ENCODE assay signal across 19 cellular contexts in the genomic region with DNA sequence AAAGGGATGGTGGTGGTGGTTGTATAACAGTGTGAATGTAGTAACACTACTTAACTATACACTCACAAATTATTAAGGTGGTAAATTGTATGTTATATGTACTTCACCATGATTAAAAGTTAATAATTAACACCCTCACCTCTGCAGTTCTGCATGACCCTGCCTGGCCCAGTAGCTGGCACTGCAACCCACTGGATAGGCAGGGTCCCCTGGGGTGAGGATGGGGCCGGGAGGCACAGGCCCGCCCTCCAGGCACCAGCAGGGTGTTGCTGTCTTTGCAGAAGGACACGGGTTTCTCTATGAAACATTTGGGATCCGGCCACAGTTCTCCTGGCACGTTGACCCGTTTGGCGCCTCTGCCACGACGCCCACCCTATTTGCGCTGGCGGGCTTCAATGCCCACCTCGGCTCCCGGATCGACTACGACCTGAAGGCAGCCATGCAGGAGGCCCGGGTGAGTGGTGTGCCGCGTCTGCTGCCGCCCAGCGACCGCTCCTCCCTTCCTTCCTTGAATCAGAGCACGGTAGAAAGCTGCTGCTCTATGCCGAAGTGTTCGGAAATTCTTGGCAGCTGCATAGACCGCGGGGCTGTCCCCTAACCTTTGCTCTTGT. TPM values are rescaled to one million over a fixed set of nuclear protein-coding genes. Genes with fewer than 3 reads are reported as not detected.
DNase-seq lines count a peak whose midpoint lies in the region; ATAC-seq, FAIRE-seq and TF ChIP-seq lines count a peak whose summit lies in the region.
"Had no signal": no experiment of that assay in that cellular context is flagged by ENCODE, and none has a peak within 500 bp of the region (broad histone marks: within the 10 kb centered on the region; RNA-seq: fewer than 3 reads in every experiment).

No MANE protein-coding gene starts in this region.

- no peak overlapping the region for H2BK120ac ChIP-seq in H1 (replicated peaks; ENCODE audit: low read depth, low read length)

- 0 out of 4 replicates have a peak, but pooled peaks of 1 of the 2 experiments have one; percentile 13 for TF ChIP-seq CTCF in GM23338 (conservative IDR thresholded peaks at IDR 0.05; ENCODE audit: low read depth in 2 of 2)
- TF ChIP-seq CTCF in H1 (IDR thresholded peaks at IDR 0.05; ENCODE audit: control extremely low read depth in 1 of 3, insufficient read depth in 1 of 3, low read depth in 1 of 3, low read length in 3 of 3): no peak
- TF ChIP-seq CTCF in ascending aorta (IDR thresholded peaks at IDR 0.05): no peak

- no peak overlapping the region for H2BK20ac ChIP-seq in H1 (ENCODE audit: low read length)

- peak; percentile 61 for ATAC-seq in GM23338

- CTCF ChIA-PET in H1 (lab: Charles Lee; ENCODE audit: partially characterized antibody): interaction anchor here (0.9 to 1.0 kb wide), 2 partner anchors 10 to 185 kb away, joined by 3 read pairs; no protein-coding TSS in a partner anchor

- peaks cover 2 to 5% of the 10 kb centered on the region in 2 experiments for H3K9me3 ChIP-seq in H1 (ENCODE audit: insufficient read depth in 2 of 2, low read depth in 1 of 2, low read length in 1 of 2)
- H3K9me3 ChIP-seq in ascending aorta: no peaks in the 10 kb centered on the region

- H3K27me3 Mint-ChIP-seq in GM23338 (ENCODE audit: insufficient read depth, low read depth, poor library complexity): peaks cover 3% of the 10 kb centered on the region
- H3K27me3 Mint-ChIP-seq: CD4-positive, CD25-positive, alpha-beta regulatory T cell had no signal

- H3K36me3 Mint-ChIP-seq in GM23338 (ENCODE audit: low read depth): peaks cover 12% of the 10 kb centered on the region

- H3K9ac ChIP-seq in H1 (replicated peaks in 1 of 4; ENCODE audit: extremely low read depth in 1 of 4, low read depth in 3 of 4, low read length in 3 of 4): no peak overlapping the region
- H3K9ac ChIP-seq: BLaER1 treated with 17β-estradiol and CSF1 and Interleukin-3, amounts not matched to agents 10 nM and 100 nM had no signal

- H3K18ac ChIP-seq in H1 (ENCODE audit: extremely low read depth, low read length): no peak overlapping the region

- no peak overlapping the region for H2BK5ac ChIP-seq in H1 (ENCODE audit: low read depth, low read length)

- H3K14ac ChIP-seq in H1 (ENCODE audit: insufficient read length): no peak overlapping the region

- H3K9me2 ChIP-seq in GM23338 (ENCODE audit: insufficient read depth): no peaks in the 10 kb centered on the region

- no peaks in the 10 kb centered on the region for H3K23me2 ChIP-seq in H1 (ENCODE audit: low read depth, low read length)

- DNase-seq in NCI-H526 (lab: John Stamatoyannopoulos, UW) (peak; percentile 27 to 37), NCI-H526 treated with DMSO at 0.1 percent for 48 hours (lab: John Stamatoyannopoulos, UW) (no peak), GM23338 (ENCODE audit: low spot score) (no peak), H1 (ENCODE audit: low read depth in 1 of 2, low spot score in 2 of 2) (no peak), medulla oblongata (ENCODE audit: extremely low spot score) (no peak), ascending aorta (ENCODE audit: low spot score in 2 of 2) (no peak), middle frontal gyrus (ENCODE audit: extremely low spot score, low spot score) (no peak)
- DNase-seq: ACHN; Calu3; CD4-positive, CD25-positive, alpha-beta regulatory T cell; DMS 273 treated with DMSO at 0.1 percent for 48 hours; DMS79 treated with DMSO at 0.1 percent for 48 hours; EL; GDM1 had no signal

- peaks cover 14% of the 10 kb centered on the region for H3K9me3 Mint-ChIP-seq in GM23338
- H3K9me3 Mint-ChIP-seq: CD4-positive, CD25-positive, alpha-beta regulatory T cell had no signal

- no peak overlapping the region for H4K91ac ChIP-seq in H1 (replicated peaks; ENCODE audit: insufficient read length, low read length)

- no peak for FAIRE-seq in H1 (lab: Jason Lieb, UNC)
- FAIRE-seq: GM12892, GM19239, H54, HTR-8/SVneo had no signal

- H2BK15ac ChIP-seq in H1 (ENCODE audit: low read length): no peak overlapping the region

- H3K4me3 ChIP-seq in GM23338 (no peak overlapping the region), H1 (ENCODE audit: extremely low read depth in 1 of 4, insufficient read depth in 2 of 4, low read depth in 3 of 4, low read length in 4 of 4) (no peak overlapping the region), ascending aorta (no peak overlapping the region)
- H3K4me3 ChIP-seq: BLaER1 treated with 17β-estradiol and CSF1 and Interleukin-3, amounts not matched to agents 10 nM and 100 nM had no signal

- H3K27ac Mint-ChIP-seq in GM23338: no peak overlapping the region

- H3K4me1 ChIP-seq in GM23338 (ENCODE audit: insufficient read depth): no peaks in the 10 kb centered on the region
- H3K4me1 ChIP-seq in H1 (replicated peaks in 1 of 4; ENCODE audit: control insufficient read depth in 3 of 4, insufficient read depth in 4 of 4, low read length in 3 of 4): no peaks in the 10 kb centered on the region; a peak in 1 of 7 replicates
- no peaks in the 10 kb centered on the region for H3K4me1 ChIP-seq in ascending aorta

- H3K56ac ChIP-seq in H1 (replicated peaks; ENCODE audit: insufficient read length, low read depth, low read length): no peak overlapping the region

- H3K79me2 ChIP-seq in GM23338 (replicated peaks; ENCODE audit: insufficient read depth) (no peaks in the 10 kb centered on the region), H1 (ENCODE audit: control insufficient read depth in 1 of 2, insufficient read depth in 2 of 2, low read length in 2 of 2) (no peaks in the 10 kb centered on the region)

- H3K27ac ChIP-seq in GM23338 (ENCODE audit: low read depth) (no peak overlapping the region), H1 (ENCODE audit: low read depth, low read length) (no peak overlapping the region), ascending aorta (no peak overlapping the region)
- H3K27ac ChIP-seq: BLaER1 treated with 17β-estradiol and CSF1 and Interleukin-3, amounts not matched to agents 10 nM and 100 nM had no signal

- 78% methylated on average over 24 of the region's 26 CpGs; no CpG with 5 or more reads in 1 of the 2 experiments for WGBS in H1 (ENCODE audit: extremely low coverage in 1 of 2, insufficient coverage in 1 of 2, insufficient read length in 1 of 2, insufficient replicate concordance in 2 of 2, low coverage in 1 of 2, low lambda C conversion rate in 2 of 2, missing lambda C conversion rate in 1 of 2), 2 experiments

- intact Hi-C loops in ascending aorta (cut with DNase I): no loop called here

- no peak overlapping the region for H3K23ac ChIP-seq in H1 (ENCODE audit: insufficient read length)

- H4K5ac ChIP-seq in H1 (ENCODE audit: insufficient read length, low read depth, low read length): no peak overlapping the region

- H4K20me1 ChIP-seq in GM23338 (replicated peaks; ENCODE audit: insufficient read depth): no peaks in the 10 kb centered on the region
- no peaks in the 10 kb centered on the region for H4K20me1 ChIP-seq in H1 (replicated peaks in 1 of 2; ENCODE audit: control insufficient read depth in 1 of 2, insufficient read depth in 2 of 2, low read length in 2 of 2)

- no peaks in the 10 kb centered on the region for H3K79me1 ChIP-seq in H1 (ENCODE audit: low read depth, low read length)

- H2AFZ ChIP-seq in GM23338 (no peak overlapping the region), H1 (ENCODE audit: low read length) (no peak overlapping the region)

- H3K4ac ChIP-seq in H1 (replicated peaks; ENCODE audit: insufficient read length, low read depth, low read length): no peak overlapping the region

- H3K36me3 ChIP-seq in GM23338 (ENCODE audit: insufficient read depth) (no peaks in the 10 kb centered on the region), H1 (ENCODE audit: control insufficient read depth in 2 of 4, insufficient read depth in 4 of 4, low read length in 3 of 4) (no peaks in the 10 kb centered on the region), ascending aorta (peaks cover 25 to 76% of the 10 kb centered on the region in 2 donors)

- TF ChIP-seq POLR2A in H1 (IDR thresholded peaks at IDR 0.05; ENCODE audit: control extremely low read depth in 1 of 2, low read depth in 2 of 2, low read length in 2 of 2): no peak

- no peak for TF ChIP-seq EP300 in H1 (IDR thresholded peaks at IDR 0.05; ENCODE audit: borderline replicate concordance in 1 of 2, low read depth in 2 of 2, low read length in 2 of 2)

- no peaks in the 10 kb centered on the region for H3K27me3 ChIP-seq in GM23338 (ENCODE audit: insufficient read depth)
- H3K27me3 ChIP-seq in H1 (replicated peaks in 1 of 4; ENCODE audit: control insufficient read depth in 3 of 4, extremely low read depth in 1 of 4, insufficient read depth in 3 of 4, low read length in 3 of 4): no peaks in the 10 kb centered on the region
- H3K27me3 ChIP-seq in ascending aorta: no peaks in the 10 kb centered on the region
- H3K27me3 ChIP-seq: BLaER1 treated with 17β-estradiol and CSF1 and Interleukin-3, amounts not matched to agents 10 nM and 100 nM had no signal

- POLR2A ChIA-PET in H1 (lab: Charles Lee; ENCODE audit: partially characterized antibody): interaction anchor here (1.2 kb wide), 1 partner anchor 87 kb away, joined by 3 read pairs; a partner anchor contains a TSS

- no peak overlapping the region for H3K4me2 ChIP-seq in GM23338
- no peak overlapping the region for H3K4me2 ChIP-seq in H1 (ENCODE audit: insufficient read depth in 1 of 2, low read depth in 2 of 2, low read length in 2 of 2)
- H3K4me2 ChIP-seq: BLaER1 treated with 17β-estradiol and CSF1 and Interleukin-3, amounts not matched to agents 10 nM and 100 nM had no signal

- no peak overlapping the region for H3K4me3 Mint-ChIP-seq in GM23338
- H3K4me3 Mint-ChIP-seq: CD4-positive, CD25-positive, alpha-beta regulatory T cell had no signal

- no peaks in the 10 kb centered on the region for H3K4me1 Mint-ChIP-seq in GM23338

- H4K8ac ChIP-seq in H1 (ENCODE audit: extremely low read depth, insufficient read depth, low read length): peak overlapping the region; percentile 39; the same call in 1 of the 2 replicates

- TF ChIP-seq RAD21 in H1 (IDR thresholded peaks at IDR 0.05 in 1 of 2, conservative IDR thresholded peaks at IDR 0.05 in 1 of 2; ENCODE audit: low read depth in 2 of 2, low read length in 2 of 2): peak; percentile 26 to 51; a peak in 3 of 4 replicates

- H3F3A ChIP-seq in GM23338 (replicated peaks; ENCODE audit: low read depth): no peaks in the 10 kb centered on the region

- H2AK5ac ChIP-seq in H1 (ENCODE audit: low read depth, low read length): no peak overlapping the region

- H2BK12ac ChIP-seq in H1 (ENCODE audit: low read depth, low read length): no peak overlapping the region

RNA-seq across cellular contexts. Expression of gene MAN2B2, which starts 11.8 kb away (rescaled TPM):
- 6.9 and 7.1 TPM in 2 replicates for total RNA-seq in GM23338 (2014; rRNA removed; shearing (Covaris generic))
- 1.6 and 2.1 TPM in 2 replicates for polyA plus RNA-seq in GM23338 (2016; fragmentation: Nextera tagmentation; extraction: Ambion mirVana)
- total RNA-seq in H1 (2021; fragmentation: NEBNext Ultra II Directional; extraction: Animal tissue kit (Norgen Biotek cat#: 25700)): 4.0 and 4.1 TPM in 2 replicates
- 3.3 and 5.8 TPM in 2 replicates for polyA plus RNA-seq in H1 (2011; rRNA removed)
- 3.4 TPM for polyA plus RNA-seq in H1 (2011; cell fraction: cytosol; rRNA removed)
- 9.7 TPM for polyA plus RNA-seq in H1 (2011; cell fraction: nucleus; rRNA removed)
- 1.8 to 4.3 TPM (median 3.6 TPM) in 4 replicates for polyA plus RNA-seq in H1 (2012, experiment 1 of 2)
- polyA plus RNA-seq in H1 (2012, experiment 2 of 2): 1.4 TPM
- 3.7 TPM for polyA plus RNA-seq in H1 (2013, experiment 1 of 2)
- polyA plus RNA-seq in H1 (2013, experiment 2 of 2): 4.0 TPM
- 3.2 and 4.5 TPM in 2 replicates for polyA minus RNA-seq in H1 (2011; rRNA and poly(A)+ RNA removed)
- 2.6 TPM for polyA minus RNA-seq in H1 (2011; cell fraction: cytosol; rRNA and poly(A)+ RNA removed)
- polyA minus RNA-seq in H1 (2011; cell fraction: nucleus; rRNA and poly(A)+ RNA removed): 7.5 TPM
- total RNA-seq in ascending aorta: 47.8 TPM

RNA-seq across cellular contexts. Expression of gene MRFAP1, which starts 53.7 kb away (rescaled TPM):
- 154 and 168 TPM in 2 replicates for total RNA-seq in GM23338 (2014; rRNA removed; shearing (Covaris generic))
- 272 and 288 TPM in 2 replicates for polyA plus RNA-seq in GM23338 (2016; fragmentation: Nextera tagmentation; extraction: Ambion mirVana)
- 307 and 313 TPM in 2 replicates for total RNA-seq in H1 (2021; fragmentation: NEBNext Ultra II Directional; extraction: Animal tissue kit (Norgen Biotek cat#: 25700))
- 108 and 156 TPM in 2 replicates for polyA plus RNA-seq in H1 (2011; rRNA removed)
- 229 TPM for polyA plus RNA-seq in H1 (2011; cell fraction: cytosol; rRNA removed)
- polyA plus RNA-seq in H1 (2011; cell fraction: nucleus; rRNA removed): 155 TPM
- 320 to 373 TPM (median 340 TPM) in 4 replicates for polyA plus RNA-seq in H1 (2012, experiment 1 of 2)
- 100 TPM for polyA plus RNA-seq in H1 (2012, experiment 2 of 2)
- polyA plus RNA-seq in H1 (2013, experiment 1 of 2): 204 TPM
- polyA plus RNA-seq in H1 (2013, experiment 2 of 2): 222 TPM
- 24.7 and 28.8 TPM in 2 replicates for polyA minus RNA-seq in H1 (2011; rRNA and poly(A)+ RNA removed)
- polyA minus RNA-seq in H1 (2011; cell fraction: cytosol; rRNA and poly(A)+ RNA removed): 67.1 TPM
- 29.4 TPM for polyA minus RNA-seq in H1 (2011; cell fraction: nucleus; rRNA and poly(A)+ RNA removed)
- total RNA-seq in ascending aorta: 109 TPM

Comparison
In these comparisons a context has a peak if more than half of its experiments do, and no peak if none do; other contexts are left out.
1. DNase-seq: peak in NCI-H526 (2 of 2); none in NCI-H526 treated with DMSO at 0.1 percent for 48 hours (single experiment), GM23338 (single experiment), H1 (0 of 2), medulla oblongata (single experiment), ascending aorta (0 of 2) and middle frontal gyrus (single experiment).